In the genomic region with DNA sequence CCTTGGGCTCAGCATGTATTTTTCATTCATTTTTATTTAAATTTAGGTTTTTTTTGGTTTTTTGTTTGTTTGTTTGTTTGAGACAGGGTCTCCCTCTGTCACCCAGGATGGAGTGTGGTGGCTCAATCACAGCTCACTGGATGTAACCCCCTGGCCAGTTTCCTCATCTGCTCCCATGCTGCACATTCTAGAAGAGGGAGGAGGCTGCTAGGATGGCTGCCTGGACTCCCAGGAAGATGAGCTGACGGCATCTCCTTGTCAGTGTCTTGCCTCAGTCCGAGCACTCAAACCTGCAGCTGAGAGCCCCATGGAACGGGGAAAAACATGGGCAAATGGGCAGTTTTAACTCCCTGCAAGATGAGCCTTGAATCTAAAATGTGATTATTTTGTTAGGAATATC, we compare ENCODE assay signal across 18 cellular contexts. TPM values are rescaled to one million over a fixed set of nuclear protein-coding genes. Genes with fewer than 3 reads are reported as not detected.
A peak's percentile ranks its signal among the peaks of the same experiment; 100 is the strongest.
DNase-seq lines count a peak whose midpoint lies in the region; ATAC-seq and TF ChIP-seq lines count a peak whose summit lies in the region.
"Had no signal": no experiment of that assay in that cellular context is flagged by ENCODE, and none has a peak within 500 bp of the region (broad histone marks: within the 10 kb centered on the region; RNA-seq: fewer than 3 reads in every experiment).

No MANE protein-coding gene starts in this region.

- H3K9me3 ChIP-seq in endodermal cell (ENCODE audit: control insufficient read depth, low read length), result peaks cover 27% of the 10 kb centered on the region
- H3K9me3 ChIP-seq: A549 had no signal

- no peak overlapping the region for H3K4me3 Mint-ChIP-seq in endodermal cell
- H3K4me3 Mint-ChIP-seq: CD4-positive, alpha-beta T cell had no signal

- H3K27me3 ChIP-seq in endodermal cell (ENCODE audit: control insufficient read depth, insufficient read depth, low read length, poor library complexity, severe bottlenecking), result no peaks in the 10 kb centered on the region

- peaks cover 26% of the 10 kb centered on the region for H3K9me3 Mint-ChIP-seq in endodermal cell

- H3K36me3 ChIP-seq in endodermal cell (ENCODE audit: control insufficient read depth, insufficient read depth, low read length), result peaks cover 43% of the 10 kb centered on the region

- no peaks in the 10 kb centered on the region for H3K4me1 Mint-ChIP-seq in endodermal cell

- H3K9ac ChIP-seq in endodermal cell (ENCODE audit: extremely low read depth, low read length, poor library complexity, severe bottlenecking), result no peak overlapping the region

- DNase-seq in activated CD8-positive, alpha-beta memory T cell treated with anti-CD3 and anti-CD28 coated beads for 24 hours, result peak; percentile 11
- no peak for DNase-seq in activated CD8-positive, alpha-beta memory T cell treated with anti-CD3 and anti-CD28 coated beads, Interleukin-2, amount 50 U/mL, for 4 hours
- peak; percentile 8 for DNase-seq in activated CD8-positive, alpha-beta memory T cell treated with anti-CD3 and anti-CD28 coated beads, Interleukin-2, amount 50 U/mL, for 48 hours
- DNase-seq in endodermal cell (peak; percentile 10), islet precursor cell (no peak)
- DNase-seq: AML-193, DMS153, DMS79, GDM1, GOT3, H7 had no signal

- no peak overlapping the region for H3K27ac Mint-ChIP-seq in endodermal cell
- H3K27ac Mint-ChIP-seq: CD4-positive, alpha-beta T cell had no signal

- peaks cover 71% of the 10 kb centered on the region for H3K36me3 Mint-ChIP-seq in endodermal cell (ENCODE audit: low read depth)

- H3K4me1 ChIP-seq in endodermal cell (ENCODE audit: control insufficient read depth, insufficient read depth, low read length), result no peaks in the 10 kb centered on the region

- no peak for TF ChIP-seq CTCF in endodermal cell (conservative IDR thresholded peaks at IDR 0.05)

- no peak overlapping the region for H3K4me3 ChIP-seq in endodermal cell (ENCODE audit: low read length)
- H3K4me3 ChIP-seq: A549 had no signal

- H3K27ac ChIP-seq in endodermal cell (ENCODE audit: low read depth, low read length) (no peak overlapping the region), temporal lobe (ENCODE audit: low read depth, low read length) (peak overlapping the region; percentile 20)
- H3K27ac ChIP-seq: 22Rv1, A549, C4-2B had no signal

- 79 to 97% methylated on average over 2 to 3 of the region's 3 CpGs for WGBS in endodermal cell (ENCODE audit: insufficient coverage in 1 of 2, insufficient read length in 1 of 2), 2 experiments

- no peak for ATAC-seq in GM21390 (IDR thresholded peaks at IDR 0.05; ENCODE audit: unreplicated experiment)
- no peak for ATAC-seq in GM21723 (IDR thresholded peaks at IDR 0.05; ENCODE audit: unreplicated experiment)
- ATAC-seq: A549 had no signal

- H3K27me3 Mint-ChIP-seq in endodermal cell (ENCODE audit: insufficient read depth), result no peaks in the 10 kb centered on the region
- H3K27me3 Mint-ChIP-seq: CD4-positive, alpha-beta T cell had no signal

RNA-seq across cellular contexts. Expression of gene MEAK7, which starts 7.5 kb away (rescaled TPM):
- 10 to 100 TPM; 30.3 to 34.9 TPM for total RNA-seq in endodermal cell
- 16.1 TPM for polyA plus RNA-seq in endodermal cell (2013, experiment 1 of 2)
- 12.1 TPM for polyA plus RNA-seq in endodermal cell (2013, experiment 2 of 2)
- total RNA-seq in temporal lobe, result 11.8 TPM

Comparison
In these comparisons a context has a peak if more than half of its experiments do, and no peak if none do; other contexts are left out.
1. DNase-seq: peak in activated CD8-positive, alpha-beta memory T cell treated with anti-CD3 and anti-CD28 coated beads for 24 hours (single experiment), activated CD8-positive, alpha-beta memory T cell treated with anti-CD3 and anti-CD28 coated beads, Interleukin-2, amount 50 U/mL, for 48 hours (single experiment) and endodermal cell (single experiment); none in activated CD8-positive, alpha-beta memory T cell treated with anti-CD3 and anti-CD28 coated beads, Interleukin-2, amount 50 U/mL, for 4 hours (single experiment) and islet precursor cell (single experiment).